ENCODE assay signal across 8 cellular contexts in genomic region chr1:43978551-43979260, GRCh38. TPM values are rescaled to one million over a fixed set of nuclear protein-coding genes. Genes with fewer than 3 reads are reported as not detected.
DNase-seq lines count a peak whose midpoint lies in the region; ATAC-seq and TF ChIP-seq lines count a peak whose summit lies in the region.

A gene with protein sequence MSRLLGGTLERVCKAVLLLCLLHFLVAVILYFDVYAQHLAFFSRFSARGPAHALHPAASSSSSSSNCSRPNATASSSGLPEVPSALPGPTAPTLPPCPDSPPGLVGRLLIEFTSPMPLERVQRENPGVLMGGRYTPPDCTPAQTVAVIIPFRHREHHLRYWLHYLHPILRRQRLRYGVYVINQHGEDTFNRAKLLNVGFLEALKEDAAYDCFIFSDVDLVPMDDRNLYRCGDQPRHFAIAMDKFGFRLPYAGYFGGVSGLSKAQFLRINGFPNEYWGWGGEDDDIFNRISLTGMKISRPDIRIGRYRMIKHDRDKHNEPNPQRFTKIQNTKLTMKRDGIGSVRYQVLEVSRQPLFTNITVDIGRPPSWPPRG (plus strand): TSS chr1:43979210. CDS start chr1:43981161, 1,951 bp downstream.

- H3K9me3 ChIP-seq in HUES6 (ENCODE audit: control insufficient read depth, insufficient read depth, low read depth, low read length) (no peaks in the 10 kb centered on the region), liver (ENCODE audit: control insufficient read depth in 4 of 4, low read length in 3 of 4) (no peaks in the 10 kb centered on the region)

- no peak within 1 kb of the TSS; the same call in 1 of the 2 replicates for H3K27ac ChIP-seq in HUES6 (ENCODE audit: low read depth, low read length)
- H3K27ac ChIP-seq in liver (ENCODE audit: low read depth in 1 of 2, low read length in 2 of 2): peak within 1 kb of the TSS; percentile 48 to 72

- no peak for TF ChIP-seq RAD21 in liver (IDR thresholded peaks at IDR 0.05)

- ATAC-seq in HG02588 (IDR thresholded peaks at IDR 0.05; ENCODE audit: unreplicated experiment): no peak

- in situ Hi-C loops in Caki2 (cut with HindIII; ENCODE audit: low pct_unique_long_range_greater_than_20kb, low sequenced_read_pairs): no loop called here

- H3K36me3 ChIP-seq in HUES6 (ENCODE audit: control insufficient read depth, insufficient read depth, low read length) (peaks cover 39% of the 10 kb centered on the region), liver (ENCODE audit: control insufficient read depth in 4 of 4, insufficient read depth in 3 of 4, low read depth in 1 of 4, low read length in 3 of 4) (peaks cover 0 to 13% (median 8%) of the 10 kb centered on the region in 4 donors)

- H3K4me1 ChIP-seq in HUES6 (ENCODE audit: control insufficient read depth, insufficient read depth, low read length) (peaks cover 23% of the 10 kb centered on the region), liver (ENCODE audit: control insufficient read depth in 4 of 4, insufficient read depth in 4 of 4, low read length in 3 of 4) (peaks cover 9 to 56% (median 43%) of the 10 kb centered on the region in 4 donors)

- H3K27me3 ChIP-seq in HUES6 (ENCODE audit: control insufficient read depth, insufficient read depth, low read length): no peaks in the 10 kb centered on the region
- no peaks in the 10 kb centered on the region for H3K27me3 ChIP-seq in liver (ENCODE audit: control insufficient read depth in 4 of 4, insufficient read depth in 4 of 4, low read length in 3 of 4)

- TF ChIP-seq CTCF in liver (IDR thresholded peaks at IDR 0.05; ENCODE audit: low read depth, low read length, missing input control): no peak

- DNase-seq in Caki2 (ENCODE audit: low read depth) (no peak), T-helper 9 cell (peak; percentile 25), dermis blood vessel endothelial cell (peak; percentile 53)
- DNase-seq in stimulated activated CD4-positive, alpha-beta T cell treated with anti-CD3 and anti-CD28 coated beads, Interleukin-4, amount 100 ng/mL, for 24 hours: peak; percentile 24
- DNase-seq in effector CD4-positive, alpha-beta T cell: no peak

- WGBS in liver: 4% methylated on average over 54 of the region's 54 CpGs

- H3K9ac ChIP-seq in HUES6 (ENCODE audit: low read length) (peak within 1 kb of the TSS; percentile 88), liver (ENCODE audit: low read depth in 1 of 2, low read length in 2 of 2) (peak within 1 kb of the TSS in 1 of 2 donors; percentile 30)

- H3K4me3 ChIP-seq in HUES6 (ENCODE audit: low read depth, low read length) (peak within 1 kb of the TSS; percentile 71), liver (ENCODE audit: low read depth in 1 of 3, low read length in 3 of 3) (peak within 1 kb of the TSS; percentile 39 to 75 (median 45))

TF ChIP-seq in liver, 16 proteins besides CTCF, POLR2A, EP300 and RAD21:
- TF ChIP-seq NR2F2 (IDR thresholded peaks at IDR 0.05) (no peak), RXRA (IDR thresholded peaks at IDR 0.05) (no peak), EGR1 (IDR thresholded peaks at IDR 0.05; ENCODE audit: low read depth in 2 of 2) (no peak), JUND (IDR thresholded peaks at IDR 0.05) (no peak), HNF4G (IDR thresholded peaks at IDR 0.05) (no peak), FOXA1 (IDR thresholded peaks at IDR 0.05) (no peak), GABPA (IDR thresholded peaks at IDR 0.05 in 1 of 2, conservative IDR thresholded peaks at IDR 0.05 in 1 of 2) (no peak), SP1 (IDR thresholded peaks at IDR 0.05) (no peak), YY1 (IDR thresholded peaks at IDR 0.05) (no peak), ZBTB33 (IDR thresholded peaks at IDR 0.05) (no peak), FOXA2 (IDR thresholded peaks at IDR 0.05) (no peak), HNF4A (conservative IDR thresholded peaks at IDR 0.05) (no peak)
- TF ChIP-seq, protein P1, sequence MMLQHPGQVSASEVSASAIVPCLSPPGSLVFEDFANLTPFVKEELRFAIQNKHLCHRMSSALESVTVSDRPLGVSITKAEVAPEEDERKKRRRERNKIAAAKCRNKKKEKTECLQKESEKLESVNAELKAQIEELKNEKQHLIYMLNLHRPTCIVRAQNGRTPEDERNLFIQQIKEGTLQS (IDR thresholded peaks at IDR 0.05): no peak
- TF ChIP-seq, protein P2, sequence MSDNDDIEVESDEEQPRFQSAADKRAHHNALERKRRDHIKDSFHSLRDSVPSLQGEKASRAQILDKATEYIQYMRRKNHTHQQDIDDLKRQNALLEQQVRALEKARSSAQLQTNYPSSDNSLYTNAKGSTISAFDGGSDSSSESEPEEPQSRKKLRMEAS (IDR thresholded peaks at IDR 0.05): no peak
- TF ChIP-seq, protein P3, sequence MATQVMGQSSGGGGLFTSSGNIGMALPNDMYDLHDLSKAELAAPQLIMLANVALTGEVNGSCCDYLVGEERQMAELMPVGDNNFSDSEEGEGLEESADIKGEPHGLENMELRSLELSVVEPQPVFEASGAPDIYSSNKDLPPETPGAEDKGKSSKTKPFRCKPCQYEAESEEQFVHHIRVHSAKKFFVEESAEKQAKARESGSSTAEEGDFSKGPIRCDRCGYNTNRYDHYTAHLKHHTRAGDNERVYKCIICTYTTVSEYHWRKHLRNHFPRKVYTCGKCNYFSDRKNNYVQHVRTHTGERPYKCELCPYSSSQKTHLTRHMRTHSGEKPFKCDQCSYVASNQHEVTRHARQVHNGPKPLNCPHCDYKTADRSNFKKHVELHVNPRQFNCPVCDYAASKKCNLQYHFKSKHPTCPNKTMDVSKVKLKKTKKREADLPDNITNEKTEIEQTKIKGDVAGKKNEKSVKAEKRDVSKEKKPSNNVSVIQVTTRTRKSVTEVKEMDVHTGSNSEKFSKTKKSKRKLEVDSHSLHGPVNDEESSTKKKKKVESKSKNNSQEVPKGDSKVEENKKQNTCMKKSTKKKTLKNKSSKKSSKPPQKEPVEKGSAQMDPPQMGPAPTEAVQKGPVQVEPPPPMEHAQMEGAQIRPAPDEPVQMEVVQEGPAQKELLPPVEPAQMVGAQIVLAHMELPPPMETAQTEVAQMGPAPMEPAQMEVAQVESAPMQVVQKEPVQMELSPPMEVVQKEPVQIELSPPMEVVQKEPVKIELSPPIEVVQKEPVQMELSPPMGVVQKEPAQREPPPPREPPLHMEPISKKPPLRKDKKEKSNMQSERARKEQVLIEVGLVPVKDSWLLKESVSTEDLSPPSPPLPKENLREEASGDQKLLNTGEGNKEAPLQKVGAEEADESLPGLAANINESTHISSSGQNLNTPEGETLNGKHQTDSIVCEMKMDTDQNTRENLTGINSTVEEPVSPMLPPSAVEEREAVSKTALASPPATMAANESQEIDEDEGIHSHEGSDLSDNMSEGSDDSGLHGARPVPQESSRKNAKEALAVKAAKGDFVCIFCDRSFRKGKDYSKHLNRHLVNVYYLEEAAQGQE (IDR thresholded peaks at IDR 0.05): no peak

RNA-seq across cellular contexts. Expression of the gene that starts here (rescaled TPM):
- total RNA-seq in Caki2 (2014; rRNA removed; shearing (Covaris generic); ENCODE audit: low replicate concordance): 75.2 and 88.9 TPM in 2 replicates
- 50.2 and 64.4 TPM in 2 replicates for total RNA-seq in dermis blood vessel endothelial cell
- 10 to 100 TPM; 12.8 to 19.4 TPM for total RNA-seq in liver
- polyA plus RNA-seq in liver: 10 to 100 TPM in 1 of 2 donors, 1 to 10 TPM in 1; 2.9 to 31.5 TPM

Comparison
In these comparisons a context has a peak if more than half of its experiments do, and no peak if none do; other contexts are left out.
1. DNase-seq: peak in T-helper 9 cell (single experiment), dermis blood vessel endothelial cell (single experiment) and stimulated activated CD4-positive, alpha-beta T cell treated with anti-CD3 and anti-CD28 coated beads, Interleukin-4, amount 100 ng/mL, for 24 hours (single experiment); none in Caki2 (single experiment) and effector CD4-positive, alpha-beta T cell (single experiment).